In the genomic region with DNA sequence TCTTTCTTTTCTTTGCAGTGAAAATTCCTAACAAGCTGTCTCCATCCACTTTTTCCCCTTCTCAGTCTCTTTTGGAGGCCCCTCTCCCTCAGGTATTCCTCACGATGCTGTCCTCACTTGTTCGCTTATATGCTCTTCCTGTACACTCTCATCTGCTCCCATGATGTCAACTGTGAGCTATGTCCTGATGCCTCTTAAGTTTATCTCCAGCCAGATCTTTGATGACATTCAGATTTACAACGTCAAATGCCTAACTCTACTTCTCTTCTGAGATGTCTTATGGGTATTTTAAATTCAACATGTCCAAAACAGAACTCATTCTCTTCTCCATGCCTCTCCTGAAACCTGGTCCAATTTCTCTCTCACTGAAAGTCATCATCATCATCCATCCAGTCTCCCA, we compare ENCODE assay signal across 1 cellular context.
TF ChIP-seq lines count a peak whose summit lies in the region.

No MANE protein-coding gene starts in this region.

TF ChIP-seq in GM12878, 131 proteins besides CTCF, POLR2A, EP300 and RAD21 (continued from another document):
- TF ChIP-seq, protein P1, sequence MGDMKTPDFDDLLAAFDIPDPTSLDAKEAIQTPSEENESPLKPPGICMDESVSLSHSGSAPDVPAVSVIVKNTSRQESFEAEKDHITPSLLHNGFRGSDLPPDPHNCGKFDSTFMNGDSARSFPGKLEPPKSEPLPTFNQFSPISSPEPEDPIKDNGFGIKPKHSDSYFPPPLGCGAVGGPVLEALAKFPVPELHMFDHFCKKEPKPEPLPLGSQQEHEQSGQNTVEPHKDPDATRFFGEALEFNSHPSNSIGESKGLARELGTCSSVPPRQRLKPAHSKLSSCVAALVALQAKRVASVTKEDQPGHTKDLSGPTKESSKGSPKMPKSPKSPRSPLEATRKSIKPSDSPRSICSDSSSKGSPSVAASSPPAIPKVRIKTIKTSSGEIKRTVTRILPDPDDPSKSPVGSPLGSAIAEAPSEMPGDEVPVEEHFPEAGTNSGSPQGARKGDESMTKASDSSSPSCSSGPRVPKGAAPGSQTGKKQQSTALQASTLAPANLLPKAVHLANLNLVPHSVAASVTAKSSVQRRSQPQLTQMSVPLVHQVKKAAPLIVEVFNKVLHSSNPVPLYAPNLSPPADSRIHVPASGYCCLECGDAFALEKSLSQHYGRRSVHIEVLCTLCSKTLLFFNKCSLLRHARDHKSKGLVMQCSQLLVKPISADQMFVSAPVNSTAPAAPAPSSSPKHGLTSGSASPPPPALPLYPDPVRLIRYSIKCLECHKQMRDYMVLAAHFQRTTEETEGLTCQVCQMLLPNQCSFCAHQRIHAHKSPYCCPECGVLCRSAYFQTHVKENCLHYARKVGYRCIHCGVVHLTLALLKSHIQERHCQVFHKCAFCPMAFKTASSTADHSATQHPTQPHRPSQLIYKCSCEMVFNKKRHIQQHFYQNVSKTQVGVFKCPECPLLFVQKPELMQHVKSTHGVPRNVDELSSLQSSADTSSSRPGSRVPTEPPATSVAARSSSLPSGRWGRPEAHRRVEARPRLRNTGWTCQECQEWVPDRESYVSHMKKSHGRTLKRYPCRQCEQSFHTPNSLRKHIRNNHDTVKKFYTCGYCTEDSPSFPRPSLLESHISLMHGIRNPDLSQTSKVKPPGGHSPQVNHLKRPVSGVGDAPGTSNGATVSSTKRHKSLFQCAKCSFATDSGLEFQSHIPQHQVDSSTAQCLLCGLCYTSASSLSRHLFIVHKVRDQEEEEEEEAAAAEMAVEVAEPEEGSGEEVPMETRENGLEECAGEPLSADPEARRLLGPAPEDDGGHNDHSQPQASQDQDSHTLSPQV (IDR thresholded peaks at IDR 0.05) = no peak
- no peak for TF ChIP-seq BACH1 (IDR thresholded peaks at IDR 0.05; ENCODE audit: borderline replicate concordance)
- TF ChIP-seq, protein P2, sequence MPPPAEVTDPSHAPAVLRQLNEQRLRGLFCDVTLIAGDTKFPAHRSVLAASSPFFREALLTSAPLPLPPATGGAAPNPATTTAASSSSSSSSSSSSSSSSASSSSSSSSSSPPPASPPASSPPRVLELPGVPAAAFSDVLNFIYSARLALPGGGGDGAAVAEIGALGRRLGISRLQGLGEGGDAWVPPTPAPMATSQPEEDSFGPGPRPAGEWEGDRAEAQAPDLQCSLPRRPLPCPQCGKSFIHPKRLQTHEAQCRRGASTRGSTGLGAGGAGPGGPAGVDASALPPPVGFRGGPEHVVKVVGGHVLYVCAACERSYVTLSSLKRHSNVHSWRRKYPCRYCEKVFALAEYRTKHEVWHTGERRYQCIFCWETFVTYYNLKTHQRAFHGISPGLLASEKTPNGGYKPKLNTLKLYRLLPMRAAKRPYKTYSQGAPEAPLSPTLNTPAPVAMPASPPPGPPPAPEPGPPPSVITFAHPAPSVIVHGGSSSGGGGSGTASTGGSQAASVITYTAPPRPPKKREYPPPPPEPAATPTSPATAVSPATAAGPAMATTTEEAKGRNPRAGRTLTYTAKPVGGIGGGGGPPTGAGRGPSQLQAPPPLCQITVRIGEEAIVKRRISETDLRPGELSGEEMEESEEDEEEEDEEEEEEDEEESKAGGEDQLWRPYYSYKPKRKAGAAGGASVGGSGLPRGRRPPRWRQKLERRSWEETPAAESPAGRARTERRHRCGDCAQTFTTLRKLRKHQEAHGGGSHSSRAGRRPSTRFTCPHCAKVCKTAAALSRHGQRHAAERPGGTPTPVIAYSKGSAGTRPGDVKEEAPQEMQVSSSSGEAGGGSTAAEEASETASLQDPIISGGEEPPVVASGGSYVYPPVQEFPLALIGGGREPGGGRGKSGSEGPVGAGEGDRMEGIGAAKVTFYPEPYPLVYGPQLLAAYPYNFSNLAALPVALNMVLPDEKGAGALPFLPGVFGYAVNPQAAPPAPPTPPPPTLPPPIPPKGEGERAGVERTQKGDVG (CRISPR knock-in tag; IDR thresholded peaks at IDR 0.05) = no peak
- TF ChIP-seq MTA2 (IDR thresholded peaks at IDR 0.05; ENCODE audit: low read depth) = no peak
- TF ChIP-seq, protein P3, sequence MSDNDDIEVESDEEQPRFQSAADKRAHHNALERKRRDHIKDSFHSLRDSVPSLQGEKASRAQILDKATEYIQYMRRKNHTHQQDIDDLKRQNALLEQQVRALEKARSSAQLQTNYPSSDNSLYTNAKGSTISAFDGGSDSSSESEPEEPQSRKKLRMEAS (IDR thresholded peaks at IDR 0.05; ENCODE audit: low read depth, low read length) = no peak
- TF ChIP-seq SREBF2 (IDR thresholded peaks at IDR 0.05; ENCODE audit: low read length) = no peak
- no peak for TF ChIP-seq ATF7 (IDR thresholded peaks at IDR 0.05; ENCODE audit: low read depth)
- TF ChIP-seq RUNX3 (IDR thresholded peaks at IDR 0.05; ENCODE audit: low read length) = no peak
- TF ChIP-seq ZBED1 (IDR thresholded peaks at IDR 0.05; ENCODE audit: borderline replicate concordance) = no peak
- no peak for TF ChIP-seq JUND (IDR thresholded peaks at IDR 0.05; ENCODE audit: low read depth, low read length)
- TF ChIP-seq, protein P4, sequence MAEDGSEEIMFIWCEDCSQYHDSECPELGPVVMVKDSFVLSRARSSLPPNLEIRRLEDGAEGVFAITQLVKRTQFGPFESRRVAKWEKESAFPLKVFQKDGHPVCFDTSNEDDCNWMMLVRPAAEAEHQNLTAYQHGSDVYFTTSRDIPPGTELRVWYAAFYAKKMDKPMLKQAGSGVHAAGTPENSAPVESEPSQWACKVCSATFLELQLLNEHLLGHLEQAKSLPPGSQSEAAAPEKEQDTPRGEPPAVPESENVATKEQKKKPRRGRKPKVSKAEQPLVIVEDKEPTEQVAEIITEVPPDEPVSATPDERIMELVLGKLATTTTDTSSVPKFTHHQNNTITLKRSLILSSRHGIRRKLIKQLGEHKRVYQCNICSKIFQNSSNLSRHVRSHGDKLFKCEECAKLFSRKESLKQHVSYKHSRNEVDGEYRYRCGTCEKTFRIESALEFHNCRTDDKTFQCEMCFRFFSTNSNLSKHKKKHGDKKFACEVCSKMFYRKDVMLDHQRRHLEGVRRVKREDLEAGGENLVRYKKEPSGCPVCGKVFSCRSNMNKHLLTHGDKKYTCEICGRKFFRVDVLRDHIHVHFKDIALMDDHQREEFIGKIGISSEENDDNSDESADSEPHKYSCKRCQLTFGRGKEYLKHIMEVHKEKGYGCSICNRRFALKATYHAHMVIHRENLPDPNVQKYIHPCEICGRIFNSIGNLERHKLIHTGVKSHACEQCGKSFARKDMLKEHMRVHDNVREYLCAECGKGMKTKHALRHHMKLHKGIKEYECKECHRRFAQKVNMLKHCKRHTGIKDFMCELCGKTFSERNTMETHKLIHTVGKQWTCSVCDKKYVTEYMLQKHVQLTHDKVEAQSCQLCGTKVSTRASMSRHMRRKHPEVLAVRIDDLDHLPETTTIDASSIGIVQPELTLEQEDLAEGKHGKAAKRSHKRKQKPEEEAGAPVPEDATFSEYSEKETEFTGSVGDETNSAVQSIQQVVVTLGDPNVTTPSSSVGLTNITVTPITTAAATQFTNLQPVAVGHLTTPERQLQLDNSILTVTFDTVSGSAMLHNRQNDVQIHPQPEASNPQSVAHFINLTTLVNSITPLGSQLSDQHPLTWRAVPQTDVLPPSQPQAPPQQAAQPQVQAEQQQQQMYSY (CRISPR knock-in tag; IDR thresholded peaks at IDR 0.05) = no peak
- TF ChIP-seq HDAC6 (IDR thresholded peaks at IDR 0.05; ENCODE audit: unreplicated experiment) = no peak
- TF ChIP-seq SRF (IDR thresholded peaks at IDR 0.05; ENCODE audit: low read depth in 2 of 2, low read length in 2 of 2) = no peak
- TF ChIP-seq, protein P5, sequence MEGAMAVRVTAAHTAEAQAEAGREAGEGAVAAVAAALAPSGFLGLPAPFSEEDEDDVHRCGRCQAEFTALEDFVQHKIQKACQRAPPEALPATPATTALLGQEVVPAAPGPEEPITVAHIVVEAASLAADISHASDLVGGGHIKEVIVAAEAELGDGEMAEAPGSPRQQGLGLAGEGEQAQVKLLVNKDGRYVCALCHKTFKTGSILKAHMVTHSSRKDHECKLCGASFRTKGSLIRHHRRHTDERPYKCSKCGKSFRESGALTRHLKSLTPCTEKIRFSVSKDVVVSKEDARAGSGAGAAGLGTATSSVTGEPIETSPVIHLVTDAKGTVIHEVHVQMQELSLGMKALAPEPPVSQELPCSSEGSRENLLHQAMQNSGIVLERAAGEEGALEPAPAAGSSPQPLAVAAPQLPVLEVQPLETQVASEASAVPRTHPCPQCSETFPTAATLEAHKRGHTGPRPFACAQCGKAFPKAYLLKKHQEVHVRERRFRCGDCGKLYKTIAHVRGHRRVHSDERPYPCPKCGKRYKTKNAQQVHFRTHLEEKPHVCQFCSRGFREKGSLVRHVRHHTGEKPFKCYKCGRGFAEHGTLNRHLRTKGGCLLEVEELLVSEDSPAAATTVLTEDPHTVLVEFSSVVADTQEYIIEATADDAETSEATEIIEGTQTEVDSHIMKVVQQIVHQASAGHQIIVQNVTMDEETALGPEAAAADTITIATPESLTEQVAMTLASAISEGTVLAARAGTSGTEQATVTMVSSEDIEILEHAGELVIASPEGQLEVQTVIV (IDR thresholded peaks at IDR 0.05; ENCODE audit: borderline replicate concordance, partially characterized antibody) = no peak
- no peak for TF ChIP-seq MYC (IDR thresholded peaks at IDR 0.05; ENCODE audit: insufficient read depth, insufficient read length, insufficient replicate concordance, low read length, severe bottlenecking)
